18 cellular contexts compared by ENCODE assay signal in genomic region chr12:115049617-115050016, GRCh38.
"Had no signal": no experiment of that assay in that cellular context is flagged by ENCODE, and none has a peak within 500 bp of the region (broad histone marks: within the 10 kb centered on the region; RNA-seq: fewer than 3 reads in every experiment).

No MANE protein-coding gene starts in this region.

- H3K27me3 Mint-ChIP-seq: activated CD4-positive, alpha-beta memory T cell treated with anti-CD3 and anti-CD28 coated beads, Interleukin-2, amount 10 ng/mL, durations not matched to agents 7 days and 5 days; dendritic cell treated with granulocyte-macrophage colony-stimulating factor and Interleukin-4, amounts not matched to agents 40 ng/mL and 50 ng/mL, for 4 days; naive B cell; stimulated activated naive CD8-positive, alpha-beta T cell treated with anti-CD3 and anti-CD28 coated beads, Interleukin-15, Interleukin-2, amounts not matched to agents 100 ng/mL and 50 ng/mL, for 24 hours had no signal

- H3K36me3 ChIP-seq: heart right ventricle, pancreas, upper lobe of left lung had no signal

- H3K27me3 ChIP-seq: pancreas, upper lobe of left lung had no signal

- H3K4me1 Mint-ChIP-seq: activated CD4-positive, alpha-beta memory T cell treated with anti-CD3 and anti-CD28 coated beads, Interleukin-2, amount 10 ng/mL, durations not matched to agents 7 days and 5 days; activated naive CD8-positive, alpha-beta T cell treated with anti-CD3 and anti-CD28 coated beads, Interleukin-2, amount 10 ng/mL, durations not matched to agents 7 days and 5 days; naive B cell had no signal

- H3K9me3 Mint-ChIP-seq: activated CD4-positive, alpha-beta memory T cell treated with anti-CD3 and anti-CD28 coated beads, Interleukin-2, amount 10 ng/mL, durations not matched to agents 7 days and 5 days; activated naive CD8-positive, alpha-beta T cell treated with anti-CD3 and anti-CD28 coated beads, Interleukin-2, amount 10 ng/mL, durations not matched to agents 7 days and 5 days; dendritic cell treated with granulocyte-macrophage colony-stimulating factor and Interleukin-4, amounts not matched to agents 40 ng/mL and 50 ng/mL, for 4 days had no signal

- H3K27ac Mint-ChIP-seq: activated CD4-positive, alpha-beta memory T cell treated with anti-CD3 and anti-CD28 coated beads, Interleukin-2, amount 10 ng/mL, durations not matched to agents 7 days and 5 days; activated naive CD8-positive, alpha-beta T cell treated with anti-CD3 and anti-CD28 coated beads, Interleukin-2, amount 10 ng/mL, durations not matched to agents 7 days and 5 days; dendritic cell treated with granulocyte-macrophage colony-stimulating factor and Interleukin-4, amounts not matched to agents 40 ng/mL and 50 ng/mL, for 4 days; naive B cell; stimulated activated naive CD8-positive, alpha-beta T cell treated with anti-CD3 and anti-CD28 coated beads, Interleukin-15, Interleukin-2, amounts not matched to agents 100 ng/mL and 50 ng/mL, for 24 hours; T-helper 2 cell treated with Interferon-gamma antibody and Interleukin-4, amounts not matched to agents 5 μg/mL and 100 μg/mL, for 36 hours had no signal

- H3K4me3 Mint-ChIP-seq: activated CD4-positive, alpha-beta memory T cell treated with anti-CD3 and anti-CD28 coated beads, Interleukin-2, amount 10 ng/mL, durations not matched to agents 7 days and 5 days; activated naive CD8-positive, alpha-beta T cell treated with anti-CD3 and anti-CD28 coated beads, Interleukin-2, amount 10 ng/mL, durations not matched to agents 7 days and 5 days; dendritic cell treated with granulocyte-macrophage colony-stimulating factor and Interleukin-4, amounts not matched to agents 40 ng/mL and 50 ng/mL, for 4 days; naive B cell; stimulated activated naive CD8-positive, alpha-beta T cell treated with anti-CD3 and anti-CD28 coated beads, Interleukin-15, Interleukin-2, amounts not matched to agents 100 ng/mL and 50 ng/mL, for 24 hours; T-helper 2 cell treated with Interferon-gamma antibody and Interleukin-4, amounts not matched to agents 5 μg/mL and 100 μg/mL, for 36 hours had no signal

- H3K36me3 Mint-ChIP-seq: activated naive CD8-positive, alpha-beta T cell treated with anti-CD3 and anti-CD28 coated beads, Interleukin-2, amount 10 ng/mL, durations not matched to agents 7 days and 5 days; naive B cell had no signal

- H3K9me3 ChIP-seq: pancreas, upper lobe of left lung had no signal

- H3K4me1 ChIP-seq: heart right ventricle, pancreas, upper lobe of left lung had no signal

- H3K27ac ChIP-seq: heart right ventricle, pancreas, upper lobe of left lung, VCaP had no signal

- DNase-seq: activated CD4-positive, alpha-beta memory T cell treated with anti-CD3 and anti-CD28 coated beads, Interleukin-2, amount 10 ng/mL, durations not matched to agents 7 days and 5 days; activated gamma-delta T cell treated with Interleukin-2 at 50 U/mL for 16 hours; activated naive CD8-positive, alpha-beta T cell treated with anti-CD3 and anti-CD28 coated beads, Interleukin-2, amount 10 ng/mL, durations not matched to agents 7 days and 5 days; activated T-cell treated with anti-CD3 and anti-CD28 coated beads, Interleukin-2, amount 50 U/mL, for 48 hours; foreskin melanocyte; heart right ventricle; islet precursor cell; midbrain; naive B cell; pancreas; stimulated activated CD4-positive, alpha-beta T cell treated with anti-CD3 and anti-CD28 coated beads, Interleukin-15, amount 100 ng/mL, for 24 hours; stimulated activated CD4-positive, alpha-beta T cell treated with anti-CD3 and anti-CD28 coated beads, Interleukin-4, amount 100 ng/mL, for 24 hours; SW 1271; upper lobe of left lung had no signal

- H3K4me3 ChIP-seq: heart right ventricle, pancreas, upper lobe of left lung had no signal

- ATAC-seq: heart right ventricle, pancreas had no signal
